ENCODE assay signal across 8 cellular contexts in the genomic region with DNA sequence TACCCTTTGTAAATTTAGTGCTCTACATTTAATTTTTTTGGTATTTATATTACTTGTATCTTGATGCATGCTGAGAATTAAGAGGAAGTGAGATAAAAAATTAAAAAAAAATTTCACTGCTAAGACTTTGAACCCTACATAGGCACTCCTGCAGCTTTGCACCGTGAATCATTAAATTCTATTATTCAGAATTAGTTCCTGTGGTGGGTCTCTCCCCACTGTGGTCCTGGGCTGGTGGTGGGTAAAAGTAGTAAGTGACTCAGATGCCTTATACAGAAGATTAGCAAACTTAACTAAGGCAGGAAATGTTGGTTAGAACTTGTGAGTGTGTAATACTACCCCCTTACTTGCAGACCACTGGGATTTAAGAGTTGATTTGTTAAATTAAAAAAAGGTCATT.
A peak's percentile ranks its signal among the peaks of the same experiment; 100 is the strongest.
DNase-seq lines count a peak whose midpoint lies in the region; ATAC-seq lines count a peak whose summit lies in the region.

No MANE protein-coding gene starts in this region.

- H3K9me2 ChIP-seq in Karpas-422 (replicated peaks; ENCODE audit: insufficient read depth, low read length) = no peaks in the 10 kb centered on the region

- H3K4me2 ChIP-seq in Karpas-422 (ENCODE audit: low read depth, low read length, poor library complexity, severe bottlenecking) = peak overlapping the region; percentile 83

- peak overlapping the region; percentile 91 for H3K27ac ChIP-seq in Karpas-422 (ENCODE audit: low read length)

- peak overlapping the region; percentile 19; the same call in 1 of the 2 replicates for H3K4me3 ChIP-seq in Karpas-422 (ENCODE audit: low read length)

- ATAC-seq in GM18907 (IDR thresholded peaks at IDR 0.05; ENCODE audit: unreplicated experiment) (peak; percentile 75), HG03045 (IDR thresholded peaks at IDR 0.05; ENCODE audit: unreplicated experiment) (no peak)

- DNase-seq in Karpas-422 (peak; percentile 74), NCI-H187 treated with DMSO at 0.1 percent for 48 hours (lab: John Stamatoyannopoulos, UW) (no peak), cerebellum (ENCODE audit: low spot score) (no peak), NCI-H2171 treated with DMSO at 0.1 percent for 48 hours (lab: John Stamatoyannopoulos, UW) (no peak)
- peak; percentile 37 for DNase-seq in activated T-helper 9 cell treated with anti-CD3 and anti-CD28 coated beads, Interleukin-2, amount 50 U/mL, for 16 hours (ENCODE audit: low read depth)
- DNase-seq in stimulated activated CD4-positive, alpha-beta T cell treated with anti-CD3 and anti-CD28 coated beads, Interleukin-15, amount 100 ng/mL, for 24 hours = peak; percentile 68

- H3K9me3 ChIP-seq in Karpas-422 (ENCODE audit: low read length) = no peaks in the 10 kb centered on the region

- peaks cover 79% of the 10 kb centered on the region for H3K4me1 ChIP-seq in Karpas-422 (ENCODE audit: low read length)

- H3K79me2 ChIP-seq in Karpas-422 (ENCODE audit: low read length) = peaks cover 40% of the 10 kb centered on the region

- no peak overlapping the region for H2AFZ ChIP-seq in Karpas-422 (ENCODE audit: low read length)

- H4K20me1 ChIP-seq in Karpas-422 (ENCODE audit: insufficient read depth, low read depth, low read length) = no peaks in the 10 kb centered on the region

- H3K9ac ChIP-seq in Karpas-422 (ENCODE audit: low read length) = peak overlapping the region; percentile 46

- H3K27me3 ChIP-seq in Karpas-422 (ENCODE audit: low read length) = no peaks in the 10 kb centered on the region

- peaks cover 3% of the 10 kb centered on the region; the same call in 1 of the 2 replicates for H3K36me3 ChIP-seq in Karpas-422 (ENCODE audit: insufficient read depth, low read length)

Comparison
In these comparisons a context has a peak if more than half of its experiments do, and no peak if none do; other contexts are left out.
1. DNase-seq: peak in Karpas-422 (single experiment), activated T-helper 9 cell treated with anti-CD3 and anti-CD28 coated beads, Interleukin-2, amount 50 U/mL, for 16 hours (single experiment) and stimulated activated CD4-positive, alpha-beta T cell treated with anti-CD3 and anti-CD28 coated beads, Interleukin-15, amount 100 ng/mL, for 24 hours (single experiment); none in NCI-H187 treated with DMSO at 0.1 percent for 48 hours (single experiment), cerebellum (single experiment) and NCI-H2171 treated with DMSO at 0.1 percent for 48 hours (single experiment).